ENCODE assay signal across 1 cellular context in genomic region chr3:100068758-100069345, GRCh38.
A peak's percentile ranks its signal among the peaks of the same experiment; 100 is the strongest.
TF ChIP-seq lines count a peak whose summit lies in the region.

No MANE protein-coding gene starts in this region.

TF ChIP-seq in HepG2, 621 proteins besides CTCF, POLR2A, EP300 and RAD21 (continued from another document):
- TF ChIP-seq ZNF609 (CRISPR knock-in tag; IDR thresholded peaks at IDR 0.05; ENCODE audit: borderline replicate concordance) = 0 out of 2 replicates have a peak, but pooled peaks have one; percentile 28
- no peak for TF ChIP-seq HNRNPK (IDR thresholded peaks at IDR 0.05; ENCODE audit: low read depth, low read length, poor library complexity, severe bottlenecking)
- TF ChIP-seq KMT2A (CRISPR knock-in tag; IDR thresholded peaks at IDR 0.05) = no peak
- no peak for TF ChIP-seq NR2F6 (IDR thresholded peaks at IDR 0.05)
- TF ChIP-seq NR2F6 (CRISPR knock-in tag; IDR thresholded peaks at IDR 0.05) = peak; percentile 27; the same call in 1 of the 2 replicates
- TF ChIP-seq ZNF501 (CRISPR knock-in tag; IDR thresholded peaks at IDR 0.05) = peak; percentile 30; the same call in 1 of the 2 replicates
